ENCODE assay signal across 1 cellular context in the genomic region with DNA sequence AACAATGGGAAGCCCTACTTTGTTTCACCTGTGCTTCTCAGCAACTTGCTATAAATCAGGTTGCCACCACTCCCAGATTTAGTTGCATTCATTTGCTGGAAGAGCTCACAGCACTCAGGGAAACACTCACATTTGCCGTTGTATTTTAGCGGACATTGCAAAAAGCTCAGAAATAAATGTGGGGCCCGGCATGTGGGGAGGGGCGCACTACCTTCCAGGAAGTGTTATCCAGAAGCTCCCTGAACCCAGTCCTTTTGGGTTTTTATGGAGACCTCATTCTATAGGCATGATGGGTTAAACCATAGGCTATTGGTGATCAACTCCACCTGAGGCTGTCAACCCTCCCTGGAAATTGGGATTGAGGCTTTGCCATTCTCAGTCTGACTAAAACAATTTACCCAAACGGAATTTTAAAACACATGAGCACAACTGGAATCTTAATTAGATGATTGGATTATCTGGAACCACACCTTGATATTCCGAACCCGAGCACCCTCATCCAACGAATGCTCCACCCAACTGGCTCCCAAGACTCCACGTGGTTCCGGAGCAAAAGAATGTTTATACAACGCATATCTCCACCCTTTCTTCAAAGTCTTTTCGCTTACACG.
TF ChIP-seq lines count a peak whose summit lies in the region.

No MANE protein-coding gene starts in this region.

TF ChIP-seq in K562, 482 proteins besides CTCF, POLR2A, EP300 and RAD21:
- TF ChIP-seq MNT (conservative IDR thresholded peaks at IDR 0.05) (peak in 1 of 2 experiments; percentile 49; a peak in 1 of 4 replicates), MAFK (IDR thresholded peaks at IDR 0.05; ENCODE audit: low read length) (0 out of 2 replicates have a peak, but pooled peaks have one; percentile 9), ZNF184 (CRISPR knock-in tag; IDR thresholded peaks at IDR 0.05) (0 out of 2 replicates have a peak, but pooled peaks have one; percentile 8), HMG20B (CRISPR knock-in tag; IDR thresholded peaks at IDR 0.05) (0 out of 2 replicates have a peak, but pooled peaks have one; percentile 38)
- TF ChIP-seq, protein P1, sequence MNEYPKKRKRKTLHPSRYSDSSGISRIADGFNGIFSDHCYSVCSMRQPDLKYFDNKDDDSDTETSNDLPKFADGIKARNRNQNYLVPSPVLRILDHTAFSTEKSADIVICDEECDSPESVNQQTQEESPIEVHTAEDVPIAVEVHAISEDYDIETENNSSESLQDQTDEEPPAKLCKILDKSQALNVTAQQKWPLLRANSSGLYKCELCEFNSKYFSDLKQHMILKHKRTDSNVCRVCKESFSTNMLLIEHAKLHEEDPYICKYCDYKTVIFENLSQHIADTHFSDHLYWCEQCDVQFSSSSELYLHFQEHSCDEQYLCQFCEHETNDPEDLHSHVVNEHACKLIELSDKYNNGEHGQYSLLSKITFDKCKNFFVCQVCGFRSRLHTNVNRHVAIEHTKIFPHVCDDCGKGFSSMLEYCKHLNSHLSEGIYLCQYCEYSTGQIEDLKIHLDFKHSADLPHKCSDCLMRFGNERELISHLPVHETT (CRISPR knock-in tag; conservative IDR thresholded peaks at IDR 0.05 in 1 of 2, IDR thresholded peaks at IDR 0.05 in 1 of 2) = 0 out of 4 replicates have a peak, but pooled peaks of 1 of the 2 experiments have one; percentile 53
- TF ChIP-seq, protein P2, sequence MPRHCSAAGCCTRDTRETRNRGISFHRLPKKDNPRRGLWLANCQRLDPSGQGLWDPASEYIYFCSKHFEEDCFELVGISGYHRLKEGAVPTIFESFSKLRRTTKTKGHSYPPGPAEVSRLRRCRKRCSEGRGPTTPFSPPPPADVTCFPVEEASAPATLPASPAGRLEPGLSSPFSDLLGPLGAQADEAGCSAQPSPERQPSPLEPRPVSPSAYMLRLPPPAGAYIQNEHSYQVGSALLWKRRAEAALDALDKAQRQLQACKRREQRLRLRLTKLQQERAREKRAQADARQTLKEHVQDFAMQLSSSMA (CRISPR knock-in tag; IDR thresholded peaks at IDR 0.05) = 0 out of 2 replicates have a peak, but pooled peaks have one; percentile 35
- TF ChIP-seq, protein P3, sequence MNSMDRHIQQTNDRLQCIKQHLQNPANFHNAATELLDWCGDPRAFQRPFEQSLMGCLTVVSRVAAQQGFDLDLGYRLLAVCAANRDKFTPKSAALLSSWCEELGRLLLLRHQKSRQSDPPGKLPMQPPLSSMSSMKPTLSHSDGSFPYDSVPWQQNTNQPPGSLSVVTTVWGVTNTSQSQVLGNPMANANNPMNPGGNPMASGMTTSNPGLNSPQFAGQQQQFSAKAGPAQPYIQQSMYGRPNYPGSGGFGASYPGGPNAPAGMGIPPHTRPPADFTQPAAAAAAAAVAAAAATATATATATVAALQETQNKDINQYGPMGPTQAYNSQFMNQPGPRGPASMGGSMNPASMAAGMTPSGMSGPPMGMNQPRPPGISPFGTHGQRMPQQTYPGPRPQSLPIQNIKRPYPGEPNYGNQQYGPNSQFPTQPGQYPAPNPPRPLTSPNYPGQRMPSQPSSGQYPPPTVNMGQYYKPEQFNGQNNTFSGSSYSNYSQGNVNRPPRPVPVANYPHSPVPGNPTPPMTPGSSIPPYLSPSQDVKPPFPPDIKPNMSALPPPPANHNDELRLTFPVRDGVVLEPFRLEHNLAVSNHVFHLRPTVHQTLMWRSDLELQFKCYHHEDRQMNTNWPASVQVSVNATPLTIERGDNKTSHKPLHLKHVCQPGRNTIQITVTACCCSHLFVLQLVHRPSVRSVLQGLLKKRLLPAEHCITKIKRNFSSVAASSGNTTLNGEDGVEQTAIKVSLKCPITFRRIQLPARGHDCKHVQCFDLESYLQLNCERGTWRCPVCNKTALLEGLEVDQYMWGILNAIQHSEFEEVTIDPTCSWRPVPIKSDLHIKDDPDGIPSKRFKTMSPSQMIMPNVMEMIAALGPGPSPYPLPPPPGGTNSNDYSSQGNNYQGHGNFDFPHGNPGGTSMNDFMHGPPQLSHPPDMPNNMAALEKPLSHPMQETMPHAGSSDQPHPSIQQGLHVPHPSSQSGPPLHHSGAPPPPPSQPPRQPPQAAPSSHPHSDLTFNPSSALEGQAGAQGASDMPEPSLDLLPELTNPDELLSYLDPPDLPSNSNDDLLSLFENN (IDR thresholded peaks at IDR 0.05; ENCODE audit: low read depth in 2 of 2, low read length in 2 of 2) = 0 out of 4 replicates have a peak, but pooled peaks of 1 of the 2 experiments have one; percentile 35
- TF ChIP-seq, protein P4, sequence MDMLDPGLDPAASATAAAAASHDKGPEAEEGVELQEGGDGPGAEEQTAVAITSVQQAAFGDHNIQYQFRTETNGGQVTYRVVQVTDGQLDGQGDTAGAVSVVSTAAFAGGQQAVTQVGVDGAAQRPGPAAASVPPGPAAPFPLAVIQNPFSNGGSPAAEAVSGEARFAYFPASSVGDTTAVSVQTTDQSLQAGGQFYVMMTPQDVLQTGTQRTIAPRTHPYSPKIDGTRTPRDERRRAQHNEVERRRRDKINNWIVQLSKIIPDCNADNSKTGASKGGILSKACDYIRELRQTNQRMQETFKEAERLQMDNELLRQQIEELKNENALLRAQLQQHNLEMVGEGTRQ (CRISPR knock-in tag; IDR thresholded peaks at IDR 0.05) = peak; percentile 12; the same call in 1 of the 2 replicates
TF ChIP-seq in K562: peak in this region for 8; not testable (repeated sequence) for 474.
